Comparison of ENCODE assay signal across 18 cellular contexts in genomic region chr3:84825817-84826216, GRCh38.
"Had no signal": no experiment of that assay in that cellular context is flagged by ENCODE, and none has a peak within 500 bp of the region (broad histone marks: within the 10 kb centered on the region; RNA-seq: fewer than 3 reads in every experiment).

No MANE protein-coding gene starts in this region.

- DNase-seq: activated CD4-positive, alpha-beta T cell treated with anti-CD3 and anti-CD28 coated beads, Interleukin-2, amount 50 U/mL, for 48 hours; activated naive CD4-positive, alpha-beta T cell treated with anti-CD3 and anti-CD28 coated beads, Interleukin-2, amount 50 U/mL, for 16 hours; activated T-cell treated with anti-CD3 and anti-CD28 coated beads, Interleukin-2, amount 50 U/mL, for 1 hour; dorsolateral prefrontal cortex; hippocampal formation; occipital lobe; right cardiac atrium; stimulated activated CD4-positive, alpha-beta T cell treated with anti-CD3 and anti-CD28 coated beads, Interleukin-4, amount 100 ng/mL, for 4 hours; stimulated activated CD8-positive, alpha-beta memory T cell treated with anti-CD3 and anti-CD28 coated beads, Interleukin-4, amount 100 ng/mL, for 48 hours; stimulated activated naive CD8-positive, alpha-beta T cell treated with anti-CD3 and anti-CD28 coated beads, Interleukin-15, Interleukin-2, amounts not matched to agents 100 U/mL and 50 U/mL, for 24 hours; upper lobe of right lung had no signal

- ATAC-seq: left lobe of liver; natural killer cell treated with Interleukin-12 subunit alpha and Interleukin-12 subunit beta and Interleukin-15 and Interleukin-18, amount 100 ng/mL, for 72 hours; right cardiac atrium; stimulated activated naive CD8-positive, alpha-beta T cell treated with anti-CD3 and anti-CD28 coated beads, Interleukin-15, Interleukin-2, amounts not matched to agents 100 U/mL and 50 U/mL, for 24 hours; upper lobe of right lung had no signal

- H3K4me3 Mint-ChIP-seq: natural killer cell treated with Interleukin-12 subunit alpha and Interleukin-12 subunit beta and Interleukin-15 and Interleukin-18, amount 100 ng/mL, for 72 hours had no signal

- H3K27me3 Mint-ChIP-seq: natural killer cell treated with Interleukin-12 subunit alpha and Interleukin-12 subunit beta and Interleukin-15 and Interleukin-18, amount 100 ng/mL, for 72 hours had no signal

- H3K36me3 Mint-ChIP-seq: natural killer cell treated with Interleukin-12 subunit alpha and Interleukin-12 subunit beta and Interleukin-15 and Interleukin-18, amount 100 ng/mL, for 72 hours had no signal

- H3K9me3 ChIP-seq: prostate gland, upper lobe of right lung had no signal

- H3K36me3 ChIP-seq: cardiac muscle cell, prostate gland, upper lobe of right lung had no signal

- H3K4me1 ChIP-seq: prostate gland, upper lobe of right lung had no signal

- H3K27me3 ChIP-seq: cardiac muscle cell, dorsolateral prefrontal cortex, upper lobe of right lung had no signal

- H3K4me2 ChIP-seq: smooth muscle cell had no signal

- H3K27ac Mint-ChIP-seq: activated T-helper 2 cell treated with anti-CD3 and anti-CD28 coated beads, Interferon-gamma antibody, Interleukin-2, Interleukin-4, amounts not matched to agents 10 μg/mL and 5 μg/mL and 100 μg/mL, durations not matched to agents 14 hours and 24 hours and 36 hours; natural killer cell treated with Interleukin-12 subunit alpha and Interleukin-12 subunit beta and Interleukin-15 and Interleukin-18, amount 100 ng/mL, for 72 hours had no signal

- H3K27ac ChIP-seq: cardiac muscle cell, dorsolateral prefrontal cortex, prostate gland, upper lobe of right lung had no signal

- H3K4me3 ChIP-seq: cardiac muscle cell, dorsolateral prefrontal cortex, prostate gland, smooth muscle cell, upper lobe of right lung had no signal

- FAIRE-seq: keratinocyte had no signal
